17 cellular contexts compared by ENCODE assay signal in the genomic region with DNA sequence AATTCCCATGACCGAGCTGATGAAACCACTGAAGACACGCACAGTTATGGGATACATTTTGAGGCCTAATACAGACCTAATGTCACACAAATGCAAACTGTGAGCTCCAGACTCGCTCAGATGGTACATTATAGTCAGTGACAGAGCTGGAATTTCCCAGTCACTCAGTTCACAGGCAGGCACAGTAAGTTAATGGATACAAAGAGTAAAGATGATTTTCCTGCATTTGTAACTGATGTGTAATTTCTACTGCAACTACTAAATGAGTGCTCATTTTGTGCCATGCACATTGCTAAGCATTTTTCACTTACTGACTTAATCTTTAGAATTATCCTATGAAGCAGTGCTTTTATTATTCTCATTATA. TPM values are rescaled to one million over a fixed set of nuclear protein-coding genes. Genes with fewer than 3 reads are reported as not detected.
DNase-seq lines count a peak whose midpoint lies in the region; FAIRE-seq and TF ChIP-seq lines count a peak whose summit lies in the region.
"Had no signal": no experiment of that assay in that cellular context is flagged by ENCODE, and none has a peak within 500 bp of the region (broad histone marks: within the 10 kb centered on the region; RNA-seq: fewer than 3 reads in every experiment).

No MANE protein-coding gene starts in this region.

- H2BK15ac ChIP-seq in H1 (ENCODE audit: low read length): no peak overlapping the region

- H3K4me3 ChIP-seq in H1 (ENCODE audit: extremely low read depth in 1 of 4, insufficient read depth in 2 of 4, low read depth in 3 of 4, low read length in 4 of 4) (no peak overlapping the region), osteoblast (ENCODE audit: insufficient read depth, low read length) (no peak overlapping the region)
- H3K4me3 ChIP-seq: BLaER1, GM23248 had no signal

- CTCF ChIA-PET in H1 (lab: Charles Lee; ENCODE audit: partially characterized antibody): interaction anchor here (0.9 kb wide), 1 partner anchor 109 kb away, joined by 4 read pairs; no protein-coding TSS in a partner anchor

- TF ChIP-seq RAD21 in H1 (IDR thresholded peaks at IDR 0.05 in 1 of 2, conservative IDR thresholded peaks at IDR 0.05 in 1 of 2; ENCODE audit: low read depth in 2 of 2, low read length in 2 of 2): no peak

- no peak overlapping the region for H4K5ac ChIP-seq in H1 (ENCODE audit: insufficient read length, low read depth, low read length)

- H3K27ac ChIP-seq in H1 (ENCODE audit: low read depth, low read length) (no peak overlapping the region), osteoblast (ENCODE audit: low read depth, low read length) (no peak overlapping the region)
- H3K27ac ChIP-seq: BLaER1, C4-2B, GM23248 had no signal

- H3K56ac ChIP-seq in H1 (replicated peaks; ENCODE audit: insufficient read length, low read depth, low read length): no peak overlapping the region

- H3K4me1 ChIP-seq in H1 (replicated peaks in 1 of 4; ENCODE audit: control insufficient read depth in 3 of 4, insufficient read depth in 4 of 4, low read length in 3 of 4) (no peaks in the 10 kb centered on the region), osteoblast (ENCODE audit: insufficient read depth, low read length) (no peaks in the 10 kb centered on the region)
- H3K4me1 ChIP-seq: BLaER1, Caco-2 had no signal

- H3K9me3 ChIP-seq in H1 (ENCODE audit: insufficient read depth in 2 of 2, low read depth in 1 of 2, low read length in 1 of 2) (no peaks in the 10 kb centered on the region), osteoblast (ENCODE audit: low read depth, low read length) (no peaks in the 10 kb centered on the region)
- H3K9me3 ChIP-seq: BLaER1, Caco-2 had no signal

- no peaks in the 10 kb centered on the region for H4K20me1 ChIP-seq in H1 (replicated peaks in 1 of 2; ENCODE audit: control insufficient read depth in 1 of 2, insufficient read depth in 2 of 2, low read length in 2 of 2)
- no peaks in the 10 kb centered on the region for H4K20me1 ChIP-seq in osteoblast (ENCODE audit: insufficient read depth, low read length)
- H4K20me1 ChIP-seq: BLaER1 had no signal

- 99% methylated on average over 3 of the region's 3 CpGs; no CpG with 5 or more reads in 1 of the 2 experiments for WGBS in H1 (ENCODE audit: extremely low coverage in 1 of 2, insufficient coverage in 1 of 2, insufficient read length in 1 of 2, insufficient replicate concordance in 2 of 2, low coverage in 1 of 2, low lambda C conversion rate in 2 of 2, missing lambda C conversion rate in 1 of 2), 2 experiments

- H3K4me2 ChIP-seq in H1 (ENCODE audit: insufficient read depth in 1 of 2, low read depth in 2 of 2, low read length in 2 of 2): no peak overlapping the region
- H3K4me2 ChIP-seq in osteoblast (ENCODE audit: insufficient read depth, low read length): no peak overlapping the region
- H3K4me2 ChIP-seq: BLaER1 had no signal

- no peak overlapping the region for H2BK20ac ChIP-seq in H1 (ENCODE audit: low read length)

- H3K36me3 ChIP-seq in H1 (ENCODE audit: control insufficient read depth in 2 of 4, insufficient read depth in 4 of 4, low read length in 3 of 4) (peaks cover 0 to 3% (median 0%) of the 10 kb centered on the region in 4 experiments; a peak in 1 of 8 replicates), osteoblast (ENCODE audit: insufficient read depth, low read length) (no peaks in the 10 kb centered on the region)
- H3K36me3 ChIP-seq: BLaER1 had no signal

- no peak for TF ChIP-seq CTCF in H1 (IDR thresholded peaks at IDR 0.05; ENCODE audit: control extremely low read depth in 1 of 3, insufficient read depth in 1 of 3, low read depth in 1 of 3, low read length in 3 of 3)
- TF ChIP-seq CTCF in osteoblast (IDR thresholded peaks at IDR 0.05; ENCODE audit: extremely low read depth, low read depth, low read length): no peak

- H3K27me3 ChIP-seq in H1 (replicated peaks in 1 of 4; ENCODE audit: control insufficient read depth in 3 of 4, extremely low read depth in 1 of 4, insufficient read depth in 3 of 4, low read length in 3 of 4): no peaks in the 10 kb centered on the region
- no peaks in the 10 kb centered on the region for H3K27me3 ChIP-seq in osteoblast (ENCODE audit: insufficient read depth, low read length)
- H3K27me3 ChIP-seq: BLaER1 had no signal

- H3K79me2 ChIP-seq in H1 (ENCODE audit: control insufficient read depth in 1 of 2, insufficient read depth in 2 of 2, low read length in 2 of 2): no peaks in the 10 kb centered on the region
- no peaks in the 10 kb centered on the region for H3K79me2 ChIP-seq in osteoblast (ENCODE audit: insufficient read depth, low read length)

- H3K79me1 ChIP-seq in H1 (ENCODE audit: low read depth, low read length): no peaks in the 10 kb centered on the region

- TF ChIP-seq EP300 in H1 (IDR thresholded peaks at IDR 0.05; ENCODE audit: borderline replicate concordance in 1 of 2, low read depth in 2 of 2, low read length in 2 of 2): no peak

- no peak overlapping the region for H2BK5ac ChIP-seq in H1 (ENCODE audit: low read depth, low read length)

- H3K9ac ChIP-seq in H1 (replicated peaks in 1 of 4; ENCODE audit: extremely low read depth in 1 of 4, low read depth in 3 of 4, low read length in 3 of 4): no peak overlapping the region
- H3K9ac ChIP-seq: BLaER1, GM23248 had no signal

- H4K91ac ChIP-seq in H1 (replicated peaks; ENCODE audit: insufficient read length, low read length): no peak overlapping the region

- no peaks in the 10 kb centered on the region for H3K23me2 ChIP-seq in H1 (ENCODE audit: low read depth, low read length)

- H2AFZ ChIP-seq in H1 (ENCODE audit: low read length): no peak overlapping the region
- no peak overlapping the region for H2AFZ ChIP-seq in osteoblast (ENCODE audit: low read length)
- H2AFZ ChIP-seq: GM23248 had no signal

- no peak overlapping the region for H3K14ac ChIP-seq in H1 (ENCODE audit: insufficient read length)

- H3K23ac ChIP-seq in H1 (ENCODE audit: insufficient read length): no peak overlapping the region

- no peak overlapping the region for H2BK12ac ChIP-seq in H1 (ENCODE audit: low read depth, low read length)

- H3K18ac ChIP-seq in H1 (ENCODE audit: extremely low read depth, low read length): no peak overlapping the region

- H2BK120ac ChIP-seq in H1 (replicated peaks; ENCODE audit: low read depth, low read length): no peak overlapping the region

- no peak for TF ChIP-seq POLR2A in H1 (IDR thresholded peaks at IDR 0.05; ENCODE audit: control extremely low read depth in 1 of 2, low read depth in 2 of 2, low read length in 2 of 2)

- no peak overlapping the region for H3K4ac ChIP-seq in H1 (replicated peaks; ENCODE audit: insufficient read length, low read depth, low read length)

- no peak overlapping the region for H2AK5ac ChIP-seq in H1 (ENCODE audit: low read depth, low read length)

- FAIRE-seq in RCC 7860 (lab: Jason Lieb, UNC) (peak; percentile 90), H1 (lab: Jason Lieb, UNC) (no peak)
- FAIRE-seq: G401.6, GM19239 had no signal

- DNase-seq in RCC 7860 (ENCODE audit: low spot score) (peak; percentile 86), H1 (ENCODE audit: low read depth in 1 of 2, low spot score in 2 of 2) (no peak), kidney tubule cell (ENCODE audit: low spot score) (peak; percentile 81), NCI-H345 treated with DMSO at 0.1 percent for 48 hours (lab: John Stamatoyannopoulos, UW; ENCODE audit: unreplicated experiment) (no peak), medulla oblongata (ENCODE audit: extremely low spot score) (no peak), osteoblast (ENCODE audit: insufficient read length, low spot score, missing footprints) (no peak)
- DNase-seq: Caco-2; CD4-positive, CD25-positive, alpha-beta regulatory T cell; CD8-positive, alpha-beta T cell; DMS153; DND-41; GM23248; H9 had no signal

- H4K8ac ChIP-seq in H1 (ENCODE audit: extremely low read depth, insufficient read depth, low read length): no peak overlapping the region

- POLR2A ChIA-PET in H1 (lab: Charles Lee; ENCODE audit: partially characterized antibody): no interaction called here

TF ChIP-seq in H1, 55 proteins besides CTCF, POLR2A, EP300 and RAD21:
- TF ChIP-seq MAFK (IDR thresholded peaks at IDR 0.05; ENCODE audit: low read depth, low read length) (0 out of 2 replicates have a peak, but pooled peaks have one; percentile 1), ZNF274 (IDR thresholded peaks at IDR 0.05; ENCODE audit: borderline replicate concordance, extremely low read depth, low read length) (no peak), KDM4A (IDR thresholded peaks at IDR 0.05; ENCODE audit: low read depth, low read length, severe bottlenecking) (no peak), TCF12 (IDR thresholded peaks at IDR 0.05; ENCODE audit: low read depth, low read length) (no peak), JUND (IDR thresholded peaks at IDR 0.05; ENCODE audit: low read length) (no peak), KDM1A (IDR thresholded peaks at IDR 0.05; ENCODE audit: borderline replicate concordance, low read length) (no peak), NRF1 (IDR thresholded peaks at IDR 0.05; ENCODE audit: low read depth, low read length) (no peak)
- TF ChIP-seq, protein P1, sequence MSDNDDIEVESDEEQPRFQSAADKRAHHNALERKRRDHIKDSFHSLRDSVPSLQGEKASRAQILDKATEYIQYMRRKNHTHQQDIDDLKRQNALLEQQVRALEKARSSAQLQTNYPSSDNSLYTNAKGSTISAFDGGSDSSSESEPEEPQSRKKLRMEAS (IDR thresholded peaks at IDR 0.05): no peak

RNA-seq across cellular contexts. Expression of gene ENO4, which starts 56.5 kb away (rescaled TPM):
- 0.21 TPM in 1 of 2 replicates, not detected in the other for total RNA-seq in H1 (2021; fragmentation: NEBNext Ultra II Directional; extraction: Animal tissue kit (Norgen Biotek cat#: 25700))
- polyA plus RNA-seq in H1 (2011; rRNA removed): 0.33 and 0.77 TPM in 2 replicates
- polyA plus RNA-seq in H1 (2011; cell fraction: cytosol; rRNA removed): 0.54 TPM
- polyA plus RNA-seq in H1 (2011; cell fraction: nucleus; rRNA removed): 1.5 TPM
- 0.46 to 1.9 TPM (median 1.0 TPM) in 4 replicates for polyA plus RNA-seq in H1 (2012, experiment 1 of 2)
- 0.09 TPM for polyA plus RNA-seq in H1 (2012, experiment 2 of 2)
- polyA plus RNA-seq in H1 (2013, experiment 1 of 2): 0.20 TPM
- 0.50 TPM for polyA plus RNA-seq in H1 (2013, experiment 2 of 2)
- polyA minus RNA-seq in H1 (2011; rRNA and poly(A)+ RNA removed): 0.80 TPM in 1 of 2 replicates, not detected in the other
- polyA minus RNA-seq in H1 (2011; cell fraction: cytosol; rRNA and poly(A)+ RNA removed): not detected
- 0.30 TPM for polyA minus RNA-seq in H1 (2011; cell fraction: nucleus; rRNA and poly(A)+ RNA removed)
- total RNA-seq in osteoblast: 0.29 and 0.36 TPM in 2 replicates
- total RNA-seq: Caco-2; CD4-positive, CD25-positive, alpha-beta regulatory T cell; CD8-positive, alpha-beta T cell had no signal
- polyA plus RNA-seq: CD4-positive, CD25-positive, alpha-beta regulatory T cell had no signal

Comparison
In these comparisons a context has a peak if more than half of its experiments do, and no peak if none do; other contexts are left out.
1. DNase-seq: peak in RCC 7860 (single experiment) and kidney tubule cell (single experiment); none in H1 (0 of 2), NCI-H345 treated with DMSO at 0.1 percent for 48 hours (single experiment), medulla oblongata (single experiment) and osteoblast (single experiment).